Comparison of ENCODE assay signal across 9 cellular contexts in the genomic region with DNA sequence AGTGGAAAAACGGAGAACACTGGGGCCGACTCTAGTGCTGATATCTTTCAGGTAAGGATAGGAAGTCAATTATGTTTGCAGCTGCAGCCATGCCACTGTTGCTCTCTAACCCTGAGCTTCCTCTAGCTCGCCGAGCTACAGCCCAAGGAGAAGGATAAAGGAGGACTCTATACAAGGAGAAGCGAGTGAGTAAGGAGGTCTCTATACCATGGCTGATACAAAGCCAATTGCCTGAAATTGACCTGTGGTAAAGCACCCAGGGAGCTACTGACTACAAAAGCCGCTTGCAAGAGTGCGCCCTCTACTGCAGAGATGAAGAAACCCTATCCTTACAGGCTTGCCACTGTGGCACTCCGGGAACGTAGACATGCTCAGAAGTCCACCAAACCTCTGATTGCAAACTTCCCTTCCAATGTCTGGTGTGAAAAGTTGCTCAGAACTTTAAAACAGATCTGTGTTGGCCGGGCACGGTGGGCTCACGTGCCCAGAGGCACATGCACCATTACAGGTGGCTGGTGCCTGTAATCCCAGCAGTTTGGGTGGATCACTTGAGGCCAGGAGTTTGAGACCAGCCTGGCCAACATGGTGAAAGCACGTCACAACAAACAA. TPM values are rescaled to one million over a fixed set of nuclear protein-coding genes. Genes with fewer than 3 reads are reported as not detected.
A peak's percentile ranks its signal among the peaks of the same experiment; 100 is the strongest.
DNase-seq lines count a peak whose midpoint lies in the region; ATAC-seq, FAIRE-seq and TF ChIP-seq lines count a peak whose summit lies in the region.
"Had no signal": no experiment of that assay in that cellular context is flagged by ENCODE, and none has a peak within 500 bp of the region (broad histone marks: within the 10 kb centered on the region; RNA-seq: fewer than 3 reads in every experiment).

No MANE protein-coding gene starts in this region.

- H3K79me1 ChIP-seq in neuronal stem cell (ENCODE audit: low read depth, low read length): no peaks in the 10 kb centered on the region

- no peak overlapping the region for H2AK5ac ChIP-seq in neuronal stem cell (ENCODE audit: low read depth, low read length)

- peak; percentile 75 to 84 for TF ChIP-seq CTCF in fibroblast of lung (conservative IDR thresholded peaks at IDR 0.05 in 1 of 2, IDR thresholded peaks at IDR 0.05 in 1 of 2; ENCODE audit: low read depth in 1 of 2, low read length in 2 of 2)

- in situ Hi-C loops in Caki2 (cut with HindIII; ENCODE audit: low pct_unique_long_range_greater_than_20kb, low sequenced_read_pairs): no loop called here

- H3K9me3 ChIP-seq in fibroblast of lung (ENCODE audit: control insufficient read depth, insufficient read depth, low read depth, low read length) (no peaks in the 10 kb centered on the region), neuronal stem cell (replicated peaks in 1 of 2; ENCODE audit: control insufficient read depth in 2 of 2, insufficient read depth in 1 of 2, low read depth in 1 of 2, low read length in 2 of 2) (no peaks in the 10 kb centered on the region)

- H3K4ac ChIP-seq in neuronal stem cell (ENCODE audit: low read length): no peak overlapping the region

- no peak for FAIRE-seq in urothelium cell line (lab: Jason Lieb, UNC)

- no peak overlapping the region for H4K91ac ChIP-seq in neuronal stem cell (ENCODE audit: low read depth, low read length, poor library complexity)

- H2BK15ac ChIP-seq in neuronal stem cell (ENCODE audit: low read length): no peak overlapping the region

- no peaks in the 10 kb centered on the region for H3K4me1 ChIP-seq in fibroblast of lung (ENCODE audit: control insufficient read depth, extremely low read depth, insufficient read depth, low read length)
- H3K4me1 ChIP-seq in neuronal stem cell (ENCODE audit: control insufficient read depth in 2 of 2, insufficient read depth in 1 of 2, low read depth in 1 of 2, low read length in 2 of 2): no peaks in the 10 kb centered on the region

- no CpG with 5 or more reads among the region's 13 CpGs for WGBS in neuronal stem cell (ENCODE audit: extremely low coverage in 2 of 2, insufficient read length in 2 of 2, insufficient replicate concordance in 1 of 2), 2 donors

- DNase-seq in Caki2 (ENCODE audit: low read depth) (peak; percentile 30), NCI-H82 (lab: John Stamatoyannopoulos, UW) (peak; percentile 92), fibroblast of lung (ENCODE audit: low read depth in 2 of 2) (peak; percentile 53 to 63), neuronal stem cell (ENCODE audit: low spot score) (peak; percentile 57), urothelium cell line (ENCODE audit: low spot score) (peak; percentile 63)
- DNase-seq in activated CD8-positive, alpha-beta memory T cell treated with anti-CD3 and anti-CD28 coated beads, Interleukin-2, amount 50 U/mL, for 4 hours: peak; percentile 43

- no peak overlapping the region for H2BK120ac ChIP-seq in neuronal stem cell (ENCODE audit: low read depth, low read length)

- no peak overlapping the region for H3K9ac ChIP-seq in fibroblast of lung (ENCODE audit: insufficient read depth, low read length)
- no peak overlapping the region for H3K9ac ChIP-seq in neuronal stem cell (ENCODE audit: low read depth, low read length, poor library complexity)

- no peaks in the 10 kb centered on the region for H4K20me1 ChIP-seq in fibroblast of lung (ENCODE audit: control insufficient read depth, extremely low read depth, insufficient read depth, low read length)

- no peak overlapping the region for H3K4me3 ChIP-seq in fibroblast of lung (replicated peaks in 1 of 4; ENCODE audit: control extremely low read depth in 1 of 4, insufficient read depth in 1 of 4, low read depth in 3 of 4, low read length in 4 of 4)
- peak overlapping the region in 1 of 2 donors; percentile 27 for H3K4me3 ChIP-seq in neuronal stem cell (ENCODE audit: low read length in 2 of 2)

- no peaks in the 10 kb centered on the region for H3K79me2 ChIP-seq in fibroblast of lung (ENCODE audit: control insufficient read depth, insufficient read depth, low read length)

- H3K27ac ChIP-seq in fibroblast of lung (ENCODE audit: insufficient read depth, low read length) (no peak overlapping the region), neuronal stem cell (replicated peaks; ENCODE audit: low read length) (no peak overlapping the region)

- H3K4me2 ChIP-seq in fibroblast of lung (ENCODE audit: extremely low read depth, insufficient read depth, low read length) (no peak overlapping the region), neuronal stem cell (ENCODE audit: insufficient read depth, low read length, poor library complexity, severe bottlenecking) (no peak overlapping the region)

- H2BK5ac ChIP-seq in neuronal stem cell (ENCODE audit: low read length): no peak overlapping the region

- H2AFZ ChIP-seq in fibroblast of lung (ENCODE audit: low read length) (no peak overlapping the region), neuronal stem cell (ENCODE audit: low read length) (peak overlapping the region; percentile 46)

- no peak overlapping the region for H2BK12ac ChIP-seq in neuronal stem cell (ENCODE audit: low read length)

- H3K36me3 ChIP-seq in fibroblast of lung (ENCODE audit: control insufficient read depth, insufficient read depth, low read length) (no peaks in the 10 kb centered on the region), neuronal stem cell (replicated peaks in 1 of 2; ENCODE audit: control insufficient read depth in 2 of 2, insufficient read depth in 2 of 2, low read length in 2 of 2) (no peaks in the 10 kb centered on the region)

- H3K27me3 ChIP-seq in fibroblast of lung (ENCODE audit: control insufficient read depth, insufficient read depth, low read length) (peaks cover 6% of the 10 kb centered on the region), neuronal stem cell (ENCODE audit: control insufficient read depth in 3 of 3, insufficient read depth in 3 of 3, low read depth in 1 of 3, low read length in 3 of 3) (peaks cover 0 to 40% (median 5%) of the 10 kb centered on the region in 3 experiments)

- H3K23ac ChIP-seq in neuronal stem cell (ENCODE audit: low read depth, low read length, poor library complexity): no peak overlapping the region

- H3K14ac ChIP-seq in neuronal stem cell (ENCODE audit: low read length): no peak overlapping the region

- H4K8ac ChIP-seq in neuronal stem cell (ENCODE audit: low read depth, low read length): no peak overlapping the region

- ATAC-seq in HG03108 (IDR thresholded peaks at IDR 0.05; ENCODE audit: unreplicated experiment) (peak; percentile 59), GM21390 (IDR thresholded peaks at IDR 0.05; ENCODE audit: unreplicated experiment) (no peak)

- no peak overlapping the region for H3K18ac ChIP-seq in neuronal stem cell (ENCODE audit: low read length)

RNA-seq across cellular contexts. Expression of gene SLC46A1, which starts 10.8 kb away (rescaled TPM):
- total RNA-seq in Caki2 (2014; rRNA removed; shearing (Covaris generic); ENCODE audit: low replicate concordance): 24.3 and 33.0 TPM in 2 replicates
- total RNA-seq in fibroblast of lung: 3.6 and 5.1 TPM in 2 replicates
- 2.9 and 4.6 TPM in 2 replicates for polyA plus RNA-seq in fibroblast of lung
- polyA plus RNA-seq in fibroblast of lung (2012): 4.1 and 8.3 TPM in 2 replicates
- polyA minus RNA-seq in fibroblast of lung (ENCODE audit: low replicate concordance): 8.7 and 9.8 TPM in 2 replicates
- 1.8 TPM for polyA plus RNA-seq in neuronal stem cell (2013, experiment 1 of 2)
- polyA plus RNA-seq in neuronal stem cell (2013, experiment 2 of 2): 2.3 TPM

RNA-seq across cellular contexts. Expression of gene SARM1, which starts 45.3 kb away (rescaled TPM):
- total RNA-seq in Caki2 (2014; rRNA removed; shearing (Covaris generic); ENCODE audit: low replicate concordance): 4.2 and 5.0 TPM in 2 replicates
- total RNA-seq in fibroblast of lung: 3.1 TPM in 2 replicates
- polyA plus RNA-seq in fibroblast of lung: 8.1 and 10.8 TPM in 2 replicates
- 7.3 and 10.0 TPM in 2 replicates for polyA plus RNA-seq in fibroblast of lung (2012)
- 19.0 and 19.8 TPM in 2 replicates for polyA minus RNA-seq in fibroblast of lung (ENCODE audit: low replicate concordance)
- 4.9 TPM for polyA plus RNA-seq in neuronal stem cell (2013, experiment 1 of 2)
- 4.9 TPM for polyA plus RNA-seq in neuronal stem cell (2013, experiment 2 of 2)

RNA-seq across cellular contexts. Expression of gene VTN, which starts 46.7 kb away (rescaled TPM):
- total RNA-seq in Caki2 (2014; rRNA removed; shearing (Covaris generic); ENCODE audit: low replicate concordance): not detected in 2 replicates
- total RNA-seq in fibroblast of lung: 0.17 and 0.51 TPM in 2 replicates
- 0.46 and 3.5 TPM in 2 replicates for polyA plus RNA-seq in fibroblast of lung
- polyA plus RNA-seq in fibroblast of lung (2012): 0.39 and 4.1 TPM in 2 replicates
- polyA minus RNA-seq in fibroblast of lung (ENCODE audit: low replicate concordance): 0.59 and 12.4 TPM in 2 replicates
- polyA plus RNA-seq in neuronal stem cell (2013, experiment 1 of 2): 0.17 TPM
- 0.18 TPM for polyA plus RNA-seq in neuronal stem cell (2013, experiment 2 of 2)
- polyA plus RNA-seq: IgD-negative memory B cell had no signal

RNA-seq across cellular contexts. Expression of gene SEBOX, which starts 51.8 kb away (rescaled TPM):
- total RNA-seq in Caki2 (2014; rRNA removed; shearing (Covaris generic); ENCODE audit: low replicate concordance): not detected in 2 replicates
- not detected in 2 replicates for total RNA-seq in fibroblast of lung
- polyA plus RNA-seq in fibroblast of lung: not detected in 2 replicates
- not detected in 2 replicates for polyA plus RNA-seq in fibroblast of lung (2012)
- polyA minus RNA-seq in fibroblast of lung (ENCODE audit: low replicate concordance): not detected in 2 replicates
- polyA plus RNA-seq in neuronal stem cell (2013, experiment 1 of 2): not detected
- polyA plus RNA-seq in neuronal stem cell (2013, experiment 2 of 2): not detected
- polyA plus RNA-seq: IgD-negative memory B cell had no signal

RNA-seq across cellular contexts. Expression of gene SLC13A2, which starts 56.6 kb away (rescaled TPM):
- not detected in 2 replicates for total RNA-seq in Caki2 (2014; rRNA removed; shearing (Covaris generic); ENCODE audit: low replicate concordance)
- total RNA-seq in fibroblast of lung: not detected in 2 replicates
- not detected in 2 replicates for polyA plus RNA-seq in fibroblast of lung
- polyA plus RNA-seq in fibroblast of lung (2012): not detected in 2 replicates
- not detected in 2 replicates for polyA minus RNA-seq in fibroblast of lung (ENCODE audit: low replicate concordance)
- polyA plus RNA-seq in neuronal stem cell (2013, experiment 1 of 2): not detected
- polyA plus RNA-seq in neuronal stem cell (2013, experiment 2 of 2): not detected
- polyA plus RNA-seq: IgD-negative memory B cell had no signal

Comparison
In these comparisons a context has a peak if more than half of its experiments do, and no peak if none do; other contexts are left out.
1. DNase-seq: peak in every context shown above with its lines; median percentile 92 in NCI-H82; 63 in urothelium cell line; 58 in fibroblast of lung; 57 in neuronal stem cell; 43 in activated CD8-positive, alpha-beta memory T cell treated with anti-CD3 and anti-CD28 coated beads, Interleukin-2, amount 50 U/mL, for 4 hours; 30 in Caki2.